Comparison of ENCODE assay signal across 8 cellular contexts in genomic region chrX:136251042-136251991, GRCh38.
DNase-seq lines count a peak whose midpoint lies in the region; ATAC-seq and TF ChIP-seq lines count a peak whose summit lies in the region.

TSS of gene MAP7D3 (minus strand) at chrX:136251400. CDS start at chrX:136251358, 42 bp downstream.

- H3K4me3 ChIP-seq in astrocyte of the spinal cord (ENCODE audit: low read depth, low read length) (peak within 1 kb of the TSS; percentile 51), iPS-11a (ENCODE audit: low read depth, low read length) (peak within 1 kb of the TSS; percentile 35), skin epidermis (peak within 1 kb of the TSS; percentile 63 to 82 (median 70))

- DNase-seq in T-helper 22 cell (ENCODE audit: low read depth) (peak; percentile 56), astrocyte of the spinal cord (ENCODE audit: low read depth, low spot score) (peak; percentile 29), inferior parietal cortex (ENCODE audit: extremely low spot score) (no peak)

- H3K27ac ChIP-seq in KOPT-K1 (ENCODE audit: low read depth, low read length, poor library complexity, severe bottlenecking) (peak within 1 kb of the TSS; percentile 72), skin epidermis (peak within 1 kb of the TSS in 20 of 21 experiments; percentile 18 to 88 (median 75))

- no peak for TF ChIP-seq CTCF in astrocyte of the spinal cord (IDR thresholded peaks at IDR 0.05; ENCODE audit: low read depth, low read length)

- ATAC-seq in GM21786 (IDR thresholded peaks at IDR 0.05; ENCODE audit: unreplicated experiment): peak; percentile 83

- peak within 1 kb of the TSS; percentile 57 for H3K9ac ChIP-seq in ES-I3 (ENCODE audit: low read depth, low read length)

- H3K9me3 ChIP-seq in ES-I3 (ENCODE audit: control insufficient read depth, insufficient read depth, low read length) (no peaks in the 10 kb centered on the region), KOPT-K1 (ENCODE audit: insufficient read depth, low read length, poor library complexity, severe bottlenecking) (no peaks in the 10 kb centered on the region)

- H3K36me3 ChIP-seq in ES-I3 (ENCODE audit: insufficient read depth, low read length) (no peaks in the 10 kb centered on the region), KOPT-K1 (ENCODE audit: insufficient read depth, low read length) (peaks cover 4% of the 10 kb centered on the region; the same call in 1 of the 2 replicates)

- in situ Hi-C loops in astrocyte of the spinal cord (cut with HindIII; ENCODE audit: low sequenced_read_pairs): no loop called here

- H3K4me1 ChIP-seq in ES-I3 (ENCODE audit: insufficient read depth, low read length): peaks cover 5% of the 10 kb centered on the region; the same call in 1 of the 2 replicates
